Comparison of ENCODE assay signal across 23 cellular contexts in genomic region chr5:151182501-151182900, GRCh38. TPM values are rescaled to one million over a fixed set of nuclear protein-coding genes. Genes with fewer than 3 reads are reported as not detected.
A peak's percentile ranks its signal among the peaks of the same experiment; 100 is the strongest.
DNase-seq lines count a peak whose midpoint lies in the region; ATAC-seq and TF ChIP-seq lines count a peak whose summit lies in the region.
"Had no signal": no experiment of that assay in that cellular context is flagged by ENCODE, and none has a peak within 500 bp of the region (broad histone marks: within the 10 kb centered on the region; RNA-seq: fewer than 3 reads in every experiment).

No MANE protein-coding gene starts in this region.

- 74% methylated on average over 3 of the region's 4 CpGs for WGBS in esophagus muscularis mucosa

- peaks cover 35% of the 10 kb centered on the region for H3F3A ChIP-seq in SU-DHL-6 (ENCODE audit: insufficient read depth)

- no peak for TF ChIP-seq EP300 in esophagus muscularis mucosa (IDR thresholded peaks at IDR 0.05)

- peak overlapping the region; percentile 66 for H3K27ac Mint-ChIP-seq in activated CD4-positive, alpha-beta T cell treated with anti-CD3 and anti-CD28 coated beads for 36 hours
- no peak overlapping the region for H3K27ac Mint-ChIP-seq in activated CD4-positive, alpha-beta T cell treated with anti-CD3 and anti-CD28 coated beads, Interleukin-2, amount 10 ng/mL, durations not matched to agents 24 days and 14 days

- H3K4me3 Mint-ChIP-seq in activated CD4-positive, alpha-beta T cell treated with anti-CD3 and anti-CD28 coated beads for 36 hours, result no peak overlapping the region
- no peak overlapping the region for H3K4me3 Mint-ChIP-seq in activated CD4-positive, alpha-beta T cell treated with anti-CD3 and anti-CD28 coated beads, Interleukin-2, amount 10 ng/mL, durations not matched to agents 24 days and 14 days
- H3K4me3 Mint-ChIP-seq: central memory CD8-positive, alpha-beta T cell had no signal

- H3K4me3 ChIP-seq in SU-DHL-6 (ENCODE audit: insufficient read depth, low read length, poor library complexity, severe bottlenecking) (no peak overlapping the region), esophagus muscularis mucosa (no peak overlapping the region)
- H3K4me3 ChIP-seq: SK-N-MC, smooth muscle cell had no signal

- H3K36me3 Mint-ChIP-seq in activated CD4-positive, alpha-beta T cell treated with anti-CD3 and anti-CD28 coated beads for 36 hours (ENCODE audit: low read depth), result peaks cover 9% of the 10 kb centered on the region
- H3K36me3 Mint-ChIP-seq in activated CD4-positive, alpha-beta T cell treated with anti-CD3 and anti-CD28 coated beads, Interleukin-2, amount 10 ng/mL, durations not matched to agents 24 days and 14 days (ENCODE audit: low read depth), result peaks cover 51% of the 10 kb centered on the region

- CTCF ChIA-PET in activated CD4-positive, alpha-beta T cell treated with anti-CD3 and anti-CD28 coated beads for 36 hours (lab: Charles Lee), result interaction anchor here (1.5 to 1.8 kb wide), 3 partner anchors 15 to 134 kb away, joined by 4 to 12 read pairs (median 4); no protein-coding TSS in a partner anchor

- no peak overlapping the region for H3K4me2 ChIP-seq in SU-DHL-6 (ENCODE audit: low read depth, low read length, poor library complexity, severe bottlenecking)
- H3K4me2 ChIP-seq: smooth muscle cell had no signal

- H3K27ac ChIP-seq in SU-DHL-6 (ENCODE audit: low read depth, low read length) (peak overlapping the region; percentile 41; the same call in 1 of the 2 replicates), esophagus muscularis mucosa (replicated peaks in 1 of 4) (no peak overlapping the region)
- H3K27ac ChIP-seq: SK-N-MC, WERI-Rb-1 had no signal

- TF ChIP-seq POLR2A in esophagus muscularis mucosa (IDR thresholded peaks at IDR 0.05; ENCODE audit: low read depth), result no peak

- H3K79me2 ChIP-seq in SU-DHL-6 (ENCODE audit: insufficient read depth, low read length), result peaks cover 5% of the 10 kb centered on the region; the same call in 1 of the 2 replicates

- H3K4me1 ChIP-seq in esophagus muscularis mucosa, result no peaks in the 10 kb centered on the region

- peaks cover 4% of the 10 kb centered on the region for H3K4me1 Mint-ChIP-seq in activated CD4-positive, alpha-beta T cell treated with anti-CD3 and anti-CD28 coated beads for 36 hours
- H3K4me1 Mint-ChIP-seq in activated CD4-positive, alpha-beta T cell treated with anti-CD3 and anti-CD28 coated beads, Interleukin-2, amount 10 ng/mL, durations not matched to agents 24 days and 14 days, result peaks cover 2% of the 10 kb centered on the region

- no peaks in the 10 kb centered on the region for H4K20me1 ChIP-seq in SU-DHL-6 (ENCODE audit: low read depth, low read length)

- H3K36me3 ChIP-seq in SU-DHL-6 (ENCODE audit: low read length) (peaks cover 49% of the 10 kb centered on the region), esophagus muscularis mucosa (peaks cover 46 to 96% (median 87%) of the 10 kb centered on the region in 4 donors)
- H3K36me3 ChIP-seq: WERI-Rb-1 had no signal

- H3K27me3 ChIP-seq in SU-DHL-6 (ENCODE audit: low read length) (no peaks in the 10 kb centered on the region), esophagus muscularis mucosa (no peaks in the 10 kb centered on the region)

- no peaks in the 10 kb centered on the region for H3K9me2 ChIP-seq in SU-DHL-6 (replicated peaks; ENCODE audit: insufficient read depth, low read length)

- TF ChIP-seq CTCF in SU-DHL-6 (IDR thresholded peaks at IDR 0.05; ENCODE audit: insufficient read depth, low read length, poor library complexity, severe bottlenecking), result no peak
- no peak for TF ChIP-seq CTCF in esophagus muscularis mucosa (IDR thresholded peaks at IDR 0.05)

- POLR2A ChIA-PET in activated CD4-positive, alpha-beta T cell treated with anti-CD3 and anti-CD28 coated beads for 36 hours (lab: Charles Lee), result no interaction called here

- H3K9ac ChIP-seq in SU-DHL-6 (ENCODE audit: low read length), result no peak overlapping the region

- H2AFZ ChIP-seq in SU-DHL-6 (ENCODE audit: low read depth, low read length, severe bottlenecking), result no peak overlapping the region

- H3K27me3 Mint-ChIP-seq in activated CD4-positive, alpha-beta T cell treated with anti-CD3 and anti-CD28 coated beads for 36 hours, result no peaks in the 10 kb centered on the region
- no peaks in the 10 kb centered on the region for H3K27me3 Mint-ChIP-seq in activated CD4-positive, alpha-beta T cell treated with anti-CD3 and anti-CD28 coated beads, Interleukin-2, amount 10 ng/mL, durations not matched to agents 24 days and 14 days
- H3K27me3 Mint-ChIP-seq: central memory CD8-positive, alpha-beta T cell had no signal

- DNase-seq in activated CD4-positive, alpha-beta T cell treated with anti-CD3 and anti-CD28 coated beads for 36 hours, result no peak
- no peak for DNase-seq in activated CD4-positive, alpha-beta T cell treated with anti-CD3 and anti-CD28 coated beads, Interleukin-2, amount 10 ng/mL, durations not matched to agents 24 days and 14 days
- DNase-seq in esophagus muscularis mucosa (ENCODE audit: extremely low spot score) (peak; percentile 86), NCI-H1417 treated with DMSO at 0.1 percent for 48 hours (lab: John Stamatoyannopoulos, UW) (no peak), DMS53 (lab: John Stamatoyannopoulos, UW) (no peak), CD1c-positive myeloid dendritic cell (ENCODE audit: extremely low spot score) (no peak)
- DNase-seq in stimulated activated CD8-positive, alpha-beta memory T cell treated with anti-CD3 and anti-CD28 coated beads, Interleukin-4, amount 100 ng/mL, for 48 hours, result peak; percentile 17
- DNase-seq: 8988T; activated CD4-positive, alpha-beta T cell treated with anti-CD3 and anti-CD28 coated beads, Interleukin-2, amount 50 U/mL, for 4 hours; COR-L47; DMS79 treated with DMSO at 0.1 percent for 48 hours; H7; KBM-7; left cardiac atrium; NCI-H1436; NCI-H446; retina; stimulated activated naive CD4-positive, alpha-beta T cell had no signal

- H3K9me3 Mint-ChIP-seq in activated CD4-positive, alpha-beta T cell treated with anti-CD3 and anti-CD28 coated beads for 36 hours (ENCODE audit: low read depth), result no peaks in the 10 kb centered on the region
- H3K9me3 Mint-ChIP-seq in activated CD4-positive, alpha-beta T cell treated with anti-CD3 and anti-CD28 coated beads, Interleukin-2, amount 10 ng/mL, durations not matched to agents 24 days and 14 days, result peaks cover 4% of the 10 kb centered on the region
- H3K9me3 Mint-ChIP-seq: central memory CD8-positive, alpha-beta T cell had no signal

- no peaks in the 10 kb centered on the region for H3K9me3 ChIP-seq in SU-DHL-6 (ENCODE audit: insufficient read depth, low read length)
- no peaks in the 10 kb centered on the region for H3K9me3 ChIP-seq in esophagus muscularis mucosa

- intact Hi-C loops in activated CD4-positive, alpha-beta T cell treated with anti-CD3 and anti-CD28 coated beads for 36 hours (cut with DNase I, micrococcal nuclease), result no loop called here
- intact Hi-C loops in activated CD4-positive, alpha-beta T cell treated with anti-CD3 and anti-CD28 coated beads, Interleukin-2, amount 10 ng/mL, durations not matched to agents 24 days and 14 days (cut with micrococcal nuclease), result no loop called here
- intact Hi-C loops in esophagus muscularis mucosa (cut with DNase I), result no loop called here

- ATAC-seq in activated CD4-positive, alpha-beta T cell treated with anti-CD3 and anti-CD28 coated beads for 36 hours, result no peak

RNA-seq across cellular contexts. Expression of gene ANXA6, which starts 24.9 kb away (rescaled TPM):
- total RNA-seq in activated CD4-positive, alpha-beta T cell treated with anti-CD3 and anti-CD28 coated beads for 36 hours, result 100 to 1,000 TPM; 322 to 332 TPM
- total RNA-seq in activated CD4-positive, alpha-beta T cell treated with anti-CD3 and anti-CD28 coated beads, Interleukin-2, amount 10 ng/mL, durations not matched to agents 24 days and 14 days, result 314 and 315 TPM in 2 replicates
- total RNA-seq in esophagus muscularis mucosa, result 100 to 1,000 TPM; 232 to 442 (median 374) TPM

RNA-seq across cellular contexts. Expression of gene CCDC69, which starts 41.4 kb away (rescaled TPM):
- 10 to 100 TPM; 24.8 to 26.9 TPM for total RNA-seq in activated CD4-positive, alpha-beta T cell treated with anti-CD3 and anti-CD28 coated beads for 36 hours
- 22.7 and 23.2 TPM in 2 replicates for total RNA-seq in activated CD4-positive, alpha-beta T cell treated with anti-CD3 and anti-CD28 coated beads, Interleukin-2, amount 10 ng/mL, durations not matched to agents 24 days and 14 days
- total RNA-seq in esophagus muscularis mucosa, result 100 to 1,000 TPM; 217 to 341 (median 285) TPM

Comparison
In these comparisons a context has a peak if more than half of its experiments do, and no peak if none do; other contexts are left out.
1. DNase-seq: peak in esophagus muscularis mucosa (single experiment) and stimulated activated CD8-positive, alpha-beta memory T cell treated with anti-CD3 and anti-CD28 coated beads, Interleukin-4, amount 100 ng/mL, for 48 hours (single experiment); none in activated CD4-positive, alpha-beta T cell treated with anti-CD3 and anti-CD28 coated beads for 36 hours (single experiment), activated CD4-positive, alpha-beta T cell treated with anti-CD3 and anti-CD28 coated beads, Interleukin-2, amount 10 ng/mL, durations not matched to agents 24 days and 14 days (single experiment), NCI-H1417 treated with DMSO at 0.1 percent for 48 hours (single experiment), DMS53 (single experiment) and CD1c-positive myeloid dendritic cell (single experiment).